15 cellular contexts compared by ENCODE assay signal in the genomic region with DNA sequence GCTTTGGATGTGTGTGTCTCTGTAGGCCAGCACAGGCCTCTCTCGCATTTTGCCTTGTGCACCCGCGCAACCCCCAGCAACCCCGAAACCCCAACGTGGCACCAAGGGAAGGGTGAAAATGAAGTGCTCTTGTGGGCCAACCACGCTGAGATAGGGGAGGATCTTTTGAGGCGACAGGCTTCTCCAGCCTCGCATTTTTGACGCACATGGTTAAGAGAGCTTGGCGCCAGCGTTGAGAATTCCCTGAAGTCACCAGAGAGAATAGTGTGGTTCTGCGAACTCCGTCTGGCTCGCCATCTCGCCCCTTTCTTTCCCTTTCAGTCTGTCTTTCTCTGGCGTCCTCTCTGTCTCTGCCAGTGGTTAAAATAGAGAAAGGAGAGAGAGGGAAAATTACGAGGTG.
DNase-seq lines count a peak whose midpoint lies in the region; ATAC-seq and TF ChIP-seq lines count a peak whose summit lies in the region.
"Had no signal": no experiment of that assay in that cellular context is flagged by ENCODE, and none has a peak within 500 bp of the region (broad histone marks: within the 10 kb centered on the region; RNA-seq: fewer than 3 reads in every experiment).

No MANE protein-coding gene starts in this region.

- H3K4me1 ChIP-seq in iPS-18a (ENCODE audit: control insufficient read depth, low read depth, low read length), result peaks cover 28% of the 10 kb centered on the region
- H3K4me1 ChIP-seq: parathyroid adenoma had no signal

- in situ Hi-C loops in ACHN (cut with HindIII; ENCODE audit: low pct_ligation_motif_present, low pct_unique_long_range_greater_than_20kb, low sequenced_read_pairs), result no loop called here

- H3K36me3 ChIP-seq in iPS-18a (ENCODE audit: control insufficient read depth, low read depth, low read length), result no peaks in the 10 kb centered on the region

- peak overlapping the region; percentile 61 for H3K4me3 ChIP-seq in iPS-18a (ENCODE audit: low read length)

- no peak overlapping the region for H3K9ac ChIP-seq in iPS-18a (ENCODE audit: low read length)
- H3K9ac ChIP-seq: parathyroid adenoma had no signal

- H3K27ac ChIP-seq in RWPE1 (peak overlapping the region; percentile 98; the same call in 1 of the 2 replicates), iPS-18a (ENCODE audit: low read length) (no peak overlapping the region)
- H3K27ac ChIP-seq: parathyroid adenoma had no signal

- no peak for ATAC-seq in GM21526 (IDR thresholded peaks at IDR 0.05; ENCODE audit: low FRiP score, unreplicated experiment)

- CTCF ChIA-PET in RWPE1 (lab: Yijun Ruan, JAX), result no interaction called here

- no peak for TF ChIP-seq CTCF in RWPE1 (conservative IDR thresholded peaks at IDR 0.05; ENCODE audit: low read depth)

- POLR2A ChIA-PET in RWPE1 (lab: Yijun Ruan, JAX; ENCODE audit: low non-redundant PET), result no interaction called here

- peaks cover 4% of the 10 kb centered on the region for H3K9me3 ChIP-seq in iPS-18a (ENCODE audit: control insufficient read depth, low read depth, low read length)

- DNase-seq in EL (peak; percentile 74), RWPE1 (ENCODE audit: low spot score) (no peak), retina (peak; percentile 36), ACHN (no peak), Kasumi-1 (lab: John Stamatoyannopoulos, UW) (no peak), T-helper 9 cell (no peak)
- DNase-seq: activated CD4-positive, alpha-beta T cell treated with anti-CD3 and anti-CD28 coated beads, Interleukin-2, amount 10 ng/mL, durations not matched to agents 7 days and 5 days; C1 segment of cervical spinal cord; NCI-H2171; SHP77; substantia nigra; T1000 had no signal

- H3K27me3 ChIP-seq in iPS-18a (ENCODE audit: control insufficient read depth, insufficient read depth, low read length), result peaks cover 97% of the 10 kb centered on the region

Comparison
In these comparisons a context has a peak if more than half of its experiments do, and no peak if none do; other contexts are left out.
1. DNase-seq: peak in EL (single experiment) and retina (single experiment); none in RWPE1 (single experiment), ACHN (single experiment), Kasumi-1 (0 of 2) and T-helper 9 cell (single experiment).